Comparison of ENCODE assay signal across 8 cellular contexts in the genomic region with DNA sequence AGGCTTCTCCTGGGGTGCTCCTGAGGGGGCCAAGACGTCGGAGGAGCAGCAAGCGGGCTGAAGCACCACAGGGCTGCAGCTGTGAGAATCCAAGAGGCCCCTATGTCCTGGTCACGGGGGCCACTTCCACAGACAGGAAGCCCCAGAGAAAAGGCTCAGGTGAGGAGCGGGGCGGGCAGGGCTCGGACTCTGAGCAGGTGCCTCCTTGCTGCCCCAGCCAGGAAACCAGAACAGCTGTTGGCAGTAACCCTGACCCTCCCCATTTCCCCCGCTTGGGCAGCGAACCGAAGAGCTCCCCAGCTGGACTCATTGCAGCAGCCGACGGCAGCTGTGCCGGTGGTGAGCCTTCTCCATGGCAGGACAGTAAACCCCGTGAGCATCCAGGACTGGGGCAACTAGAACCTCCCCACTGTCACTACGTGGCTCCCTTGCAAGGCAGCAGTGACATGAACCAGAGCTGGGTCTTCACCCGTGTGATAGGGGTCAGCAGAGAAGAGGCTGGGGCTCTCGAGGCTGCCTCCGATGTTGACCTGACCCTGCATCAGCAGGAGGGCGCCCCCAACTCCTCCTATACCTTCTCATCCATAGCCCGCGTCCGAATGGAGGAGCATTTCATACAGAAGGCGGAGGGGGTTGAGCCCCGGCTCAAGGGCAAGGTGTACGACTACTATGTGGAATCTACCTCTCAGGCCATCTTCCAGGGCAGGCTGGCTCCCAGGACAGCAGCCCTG.
DNase-seq lines count a peak whose midpoint lies in the region; ATAC-seq and TF ChIP-seq lines count a peak whose summit lies in the region.
"Had no signal": no experiment of that assay in that cellular context is flagged by ENCODE, and none has a peak within 500 bp of the region (broad histone marks: within the 10 kb centered on the region; RNA-seq: fewer than 3 reads in every experiment).

No MANE protein-coding gene starts in this region.

- no peaks in the 10 kb centered on the region for H3K9me3 ChIP-seq in iPS-18c (ENCODE audit: control insufficient read depth, insufficient read depth, low read length)

- no peak overlapping the region for H3K4me3 ChIP-seq in GM12864 (ENCODE audit: low read depth, low read length)
- H3K4me3 ChIP-seq in iPS-18c (ENCODE audit: insufficient read depth, low read depth, low read length), result peak overlapping the region; percentile 28

- no peak for ATAC-seq in HG02678 (IDR thresholded peaks at IDR 0.05; ENCODE audit: unreplicated experiment)

- TF ChIP-seq CTCF in GM12864 (IDR thresholded peaks at IDR 0.05; ENCODE audit: low read depth, low read length, missing control alignments), result no peak

- DNase-seq in GM12864 (ENCODE audit: low read depth) (peak; percentile 24), NCI-H524 (lab: John Stamatoyannopoulos, UW) (peak; percentile 51 to 88), retina (peak; percentile 61), hypothalamus (lab: John Stamatoyannopoulos, UW) (no peak), foreskin melanocyte (no peak)
- DNase-seq: naive B cell had no signal

Comparison
In these comparisons a context has a peak if more than half of its experiments do, and no peak if none do; other contexts are left out.
1. DNase-seq: peak in GM12864 (single experiment), NCI-H524 (2 of 2) and retina (single experiment); none in hypothalamus (0 of 51) and foreskin melanocyte (single experiment).